In the genomic region with DNA sequence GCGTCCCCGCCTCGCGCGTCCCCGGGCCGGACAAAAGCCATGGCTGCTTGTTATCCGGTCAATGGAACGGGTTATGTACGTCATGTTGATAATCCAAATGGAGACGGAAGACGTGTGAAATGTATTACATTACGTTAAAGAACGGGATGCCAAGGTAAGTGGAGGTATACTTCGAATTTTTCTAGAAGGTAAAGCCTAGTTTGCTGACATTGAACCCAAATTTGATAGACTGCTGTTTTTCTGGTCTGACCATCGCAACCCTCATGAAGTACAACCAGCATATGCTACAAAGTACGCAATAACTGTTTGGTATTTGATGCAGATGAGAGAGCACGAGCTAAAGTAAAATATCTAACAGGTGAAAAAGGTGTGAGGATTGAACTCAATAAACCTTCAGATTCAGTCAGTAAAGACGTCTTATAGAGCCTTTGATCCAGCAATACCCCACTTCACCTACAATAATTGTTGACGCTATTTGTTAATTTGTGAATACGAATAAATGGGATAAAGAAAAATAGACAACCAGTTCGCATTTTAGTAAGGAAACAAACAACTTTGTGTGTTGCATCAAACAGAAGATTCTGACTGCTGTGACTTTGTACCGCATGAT, we compare ENCODE assay signal across 8 cellular contexts. TPM values are rescaled to one million over a fixed set of nuclear protein-coding genes. Genes with fewer than 3 reads are reported as not detected.
DNase-seq lines count a peak whose midpoint lies in the region; ATAC-seq lines count a peak whose summit lies in the region.

No MANE protein-coding gene starts in this region.

- H3K36me3 ChIP-seq in HUES48 (ENCODE audit: control insufficient read depth, insufficient read depth, low read length), result peaks cover 1% of the 10 kb centered on the region

- no peaks in the 10 kb centered on the region for H3K9me3 ChIP-seq in HUES48 (ENCODE audit: control insufficient read depth, insufficient read depth, low read length)

- H3K9me3 Mint-ChIP-seq in activated naive CD8-positive, alpha-beta T cell treated with anti-CD3 and anti-CD28 coated beads, Interleukin-2, amount 10 ng/mL, durations not matched to agents 7 days and 5 days, result no peaks in the 10 kb centered on the region
- H3K9me3 Mint-ChIP-seq in stimulated activated naive CD8-positive, alpha-beta T cell treated with anti-CD3 and anti-CD28 coated beads, Interleukin-15, amount 100 ng/mL, for 72 hours, result no peaks in the 10 kb centered on the region

- peak overlapping the region; percentile 79 for H3K27ac Mint-ChIP-seq in activated naive CD8-positive, alpha-beta T cell treated with anti-CD3 and anti-CD28 coated beads, Interleukin-2, amount 10 ng/mL, durations not matched to agents 7 days and 5 days
- H3K27ac Mint-ChIP-seq in stimulated activated naive CD8-positive, alpha-beta T cell treated with anti-CD3 and anti-CD28 coated beads, Interleukin-15, amount 100 ng/mL, for 72 hours, result peak overlapping the region; percentile 72 to 82

- no peak for ATAC-seq in activated naive CD8-positive, alpha-beta T cell treated with anti-CD3 and anti-CD28 coated beads, Interleukin-2, amount 10 ng/mL, durations not matched to agents 7 days and 5 days (ENCODE audit: low read depth)
- no peak for ATAC-seq in stimulated activated naive CD8-positive, alpha-beta T cell treated with anti-CD3 and anti-CD28 coated beads, Interleukin-15, amount 100 ng/mL, for 72 hours
- no peak for ATAC-seq in HG03280 (IDR thresholded peaks at IDR 0.05; ENCODE audit: unreplicated experiment)

- H3K9ac ChIP-seq in HUES48 (ENCODE audit: low read depth, low read length), result no peak overlapping the region

- peak overlapping the region; percentile 72 for H3K4me3 ChIP-seq in HUES48 (ENCODE audit: low read depth, low read length)

- POLR2A ChIA-PET in activated naive CD8-positive, alpha-beta T cell treated with anti-CD3 and anti-CD28 coated beads, Interleukin-2, amount 10 ng/mL, durations not matched to agents 7 days and 5 days (lab: Charles Lee), result interaction anchor here (0.6 to 2.8 kb wide), 6 partner anchors 20 to 264 kb away, joined by 3 to 15 read pairs (median 5); partner anchors contain the start of genes WDR73 and ZSCAN2

- H3K27me3 ChIP-seq in HUES48 (ENCODE audit: control insufficient read depth, insufficient read depth, low read length), result peaks cover 28% of the 10 kb centered on the region

- H3K4me3 Mint-ChIP-seq in activated naive CD8-positive, alpha-beta T cell treated with anti-CD3 and anti-CD28 coated beads, Interleukin-2, amount 10 ng/mL, durations not matched to agents 7 days and 5 days, result peak overlapping the region; percentile 86
- H3K4me3 Mint-ChIP-seq in stimulated activated naive CD8-positive, alpha-beta T cell treated with anti-CD3 and anti-CD28 coated beads, Interleukin-15, amount 100 ng/mL, for 72 hours, result peak overlapping the region; percentile 93 to 98

- peaks cover 16% of the 10 kb centered on the region for H3K36me3 Mint-ChIP-seq in activated naive CD8-positive, alpha-beta T cell treated with anti-CD3 and anti-CD28 coated beads, Interleukin-2, amount 10 ng/mL, durations not matched to agents 7 days and 5 days

- peaks cover 19% of the 10 kb centered on the region; the same call in 1 of the 2 replicates for H3K4me1 ChIP-seq in HUES48 (ENCODE audit: control insufficient read depth, insufficient read depth, low read length)

- H3K27ac ChIP-seq in HUES48 (ENCODE audit: low read depth, low read length), result no peak overlapping the region

- H3K27me3 Mint-ChIP-seq in activated naive CD8-positive, alpha-beta T cell treated with anti-CD3 and anti-CD28 coated beads, Interleukin-2, amount 10 ng/mL, durations not matched to agents 7 days and 5 days, result no peaks in the 10 kb centered on the region
- H3K27me3 Mint-ChIP-seq in stimulated activated naive CD8-positive, alpha-beta T cell treated with anti-CD3 and anti-CD28 coated beads, Interleukin-15, amount 100 ng/mL, for 72 hours, result no peaks in the 10 kb centered on the region

- H3K4me1 Mint-ChIP-seq in activated naive CD8-positive, alpha-beta T cell treated with anti-CD3 and anti-CD28 coated beads, Interleukin-2, amount 10 ng/mL, durations not matched to agents 7 days and 5 days, result peaks cover 35% of the 10 kb centered on the region
- peaks cover 68% of the 10 kb centered on the region for H3K4me1 Mint-ChIP-seq in stimulated activated naive CD8-positive, alpha-beta T cell treated with anti-CD3 and anti-CD28 coated beads, Interleukin-15, amount 100 ng/mL, for 72 hours

- no peak for DNase-seq in activated naive CD8-positive, alpha-beta T cell treated with anti-CD3 and anti-CD28 coated beads, Interleukin-2, amount 10 ng/mL, durations not matched to agents 7 days and 5 days
- DNase-seq in inferior parietal cortex (ENCODE audit: extremely low spot score) (peak; percentile 66), cortex of kidney (lab: John Stamatoyannopoulos, UW) (no peak), NCI-H1092 (lab: John Stamatoyannopoulos, UW) (no peak)
- DNase-seq in stimulated activated naive CD8-positive, alpha-beta T cell treated with anti-CD3 and anti-CD28 coated beads, Interleukin-15, amount 100 ng/mL, for 72 hours, result no peak
- no peak for DNase-seq in stimulated activated CD4-positive, alpha-beta T cell treated with anti-CD3 and anti-CD28 coated beads, Interleukin-2, amount 100 ng/mL, for 48 hours

RNA-seq across cellular contexts. Expression of gene WDR73, which starts 19.8 kb away (rescaled TPM):
- total RNA-seq in activated naive CD8-positive, alpha-beta T cell treated with anti-CD3 and anti-CD28 coated beads, Interleukin-2, amount 10 ng/mL, durations not matched to agents 7 days and 5 days, result 10 to 100 TPM; 26.8 to 27.9 TPM

RNA-seq across cellular contexts. Expression of gene NMB, which starts 23.7 kb away (rescaled TPM):
- 1 to 10 TPM; 1.1 to 1.7 TPM for total RNA-seq in activated naive CD8-positive, alpha-beta T cell treated with anti-CD3 and anti-CD28 coated beads, Interleukin-2, amount 10 ng/mL, durations not matched to agents 7 days and 5 days

RNA-seq across cellular contexts. Expression of gene ZSCAN2, which starts 33.5 kb away (rescaled TPM):
- 10 to 100 TPM in 1 of 2 experiments, 1 to 10 TPM in 1; 9.6 to 10.9 TPM for total RNA-seq in activated naive CD8-positive, alpha-beta T cell treated with anti-CD3 and anti-CD28 coated beads, Interleukin-2, amount 10 ng/mL, durations not matched to agents 7 days and 5 days
